ENCODE assay signal across 23 cellular contexts in the genomic region with DNA sequence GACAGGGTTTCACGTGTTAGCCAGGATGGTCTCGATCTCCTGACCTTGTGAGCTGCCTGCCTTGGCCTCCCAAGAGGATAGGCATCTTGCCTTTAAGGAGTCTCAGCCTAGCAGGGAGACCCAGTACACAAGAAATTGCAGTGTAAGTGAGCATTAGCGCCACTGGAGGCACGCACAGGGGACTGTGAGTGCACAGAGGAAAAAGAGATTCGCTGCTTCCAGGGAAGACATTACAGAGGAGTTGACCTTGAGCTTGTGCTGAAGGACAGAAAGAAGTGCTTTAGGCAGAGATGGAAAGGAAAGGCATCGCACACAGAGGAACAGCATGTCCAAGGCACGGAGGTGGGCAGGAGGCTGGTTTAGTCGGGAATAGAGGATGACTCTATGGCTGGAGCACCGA. TPM values are rescaled to one million over a fixed set of nuclear protein-coding genes. Genes with fewer than 3 reads are reported as not detected.
"Had no signal": no experiment of that assay in that cellular context is flagged by ENCODE, and none has a peak within 500 bp of the region (broad histone marks: within the 10 kb centered on the region; RNA-seq: fewer than 3 reads in every experiment).

No MANE protein-coding gene starts in this region.

- H3K27ac ChIP-seq: breast epithelium, esophagus muscularis mucosa, foreskin keratinocyte, pancreas, prostate gland, skin epidermis, tibial artery, upper lobe of right lung had no signal

- ATAC-seq: activated CD8-positive, alpha-beta T cell treated with anti-CD3 and anti-CD28 coated beads for 36 hours; foreskin keratinocyte; heart right ventricle; left ventricle myocardium superior; pancreas; sciatic nerve; stimulated activated effector memory CD8-positive, alpha-beta T cell treated with anti-CD3 and anti-CD28 coated beads, Interleukin-12 subunit alpha, Interleukin-12 subunit beta, amount 100 ng/mL, for 72 hours; upper lobe of right lung had no signal

- H3K27me3 ChIP-seq: breast epithelium, heart right ventricle, pancreas had no signal

- H3K4me1 ChIP-seq: foreskin keratinocyte, pancreas, prostate gland, tibial artery, upper lobe of right lung had no signal

- H3K36me3 ChIP-seq: breast epithelium, pancreas, prostate gland, tibial artery, upper lobe of right lung had no signal

- DNase-seq: activated B cell treated with CpG ODN at 0.5 μM for 24 hours; activated CD4-positive, alpha-beta T cell treated with anti-CD3 and anti-CD28 coated beads, Interleukin-2, amount 50 U/mL, for 1 hour; activated CD8-positive, alpha-beta T cell treated with anti-CD3 and anti-CD28 coated beads for 36 hours; activated T-cell treated with anti-CD3 and anti-CD28 coated beads, Interleukin-2, amount 50 U/mL, for 48 hours; central memory CD4-positive, alpha-beta T cell; effector CD4-positive, alpha-beta T cell; foreskin keratinocyte; heart right ventricle; left ventricle myocardium superior; pancreas; retina; stimulated activated CD4-positive, alpha-beta T cell treated with anti-CD3 and anti-CD28 coated beads, Interleukin-4, amount 100 ng/mL, for 24 hours had no signal

- H3K9me3 ChIP-seq: breast epithelium, esophagus muscularis mucosa, heart right ventricle, pancreas, prostate gland, tibial artery, upper lobe of right lung had no signal

- H3K4me3 ChIP-seq: breast epithelium, esophagus muscularis mucosa, heart right ventricle, pancreas, prostate gland, skin epidermis, tibial artery, upper lobe of right lung had no signal

RNA-seq across cellular contexts. Expression of a gene that starts 4.8 kb away (rescaled TPM):
- total RNA-seq: activated B cell treated with CpG ODN at 0.5 μM for 24 hours; activated CD8-positive, alpha-beta T cell treated with anti-CD3 and anti-CD28 coated beads for 36 hours; activated T-helper 2 cell treated with anti-CD3 and anti-CD28 coated beads, Interferon-gamma antibody, Interleukin-2, Interleukin-4, amounts not matched to agents 10 μg/mL and 5 μg/mL and 100 μg/mL, durations not matched to agents 14 hours and 24 hours and 36 hours; foreskin keratinocyte; lung microvascular endothelial cell; T-helper 1 cell treated with Interleukin-12 subunit alpha and Interleukin-12 subunit beta and Interleukin-4 antibody, amounts not matched to agents 30 ng/mL and 1 ng/mL, for 36 hours had no signal

RNA-seq across cellular contexts. Expression of a gene that starts 18.8 kb away (rescaled TPM):
- total RNA-seq: activated B cell treated with CpG ODN at 0.5 μM for 24 hours; T-helper 1 cell treated with Interleukin-12 subunit alpha and Interleukin-12 subunit beta and Interleukin-4 antibody, amounts not matched to agents 30 ng/mL and 1 ng/mL, for 36 hours had no signal

RNA-seq across cellular contexts. Expression of a gene that starts 55.6 kb away (rescaled TPM):
- total RNA-seq: activated B cell treated with CpG ODN at 0.5 μM for 24 hours had no signal
